Comparison of ENCODE assay signal across 18 cellular contexts in the genomic region with DNA sequence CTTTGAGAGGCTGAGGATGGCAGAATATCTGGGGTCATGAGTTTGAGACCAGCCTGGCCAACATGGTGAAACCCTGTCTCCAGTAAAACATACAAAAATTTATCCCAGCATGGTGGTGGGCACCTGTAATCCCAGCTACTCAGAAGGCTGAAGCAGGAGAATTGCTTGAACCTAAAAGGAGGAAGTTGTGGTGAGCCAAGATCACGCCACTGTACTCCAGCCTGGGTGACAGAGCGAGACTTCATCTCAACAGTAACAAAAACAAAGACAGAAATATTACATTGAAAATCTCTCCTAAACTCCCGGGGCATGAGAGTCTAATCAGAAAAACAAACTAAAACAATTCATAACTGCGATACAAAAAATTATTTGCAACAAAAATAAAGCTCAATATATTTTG.
"Had no signal": no experiment of that assay in that cellular context is flagged by ENCODE, and none has a peak within 500 bp of the region (broad histone marks: within the 10 kb centered on the region; RNA-seq: fewer than 3 reads in every experiment).

No MANE protein-coding gene starts in this region.

- ATAC-seq: left ventricle myocardium superior; mucosa of descending colon; naive thymus-derived CD8-positive, alpha-beta T cell had no signal

- H3K27ac Mint-ChIP-seq: memory B cell; naive thymus-derived CD8-positive, alpha-beta T cell had no signal

- H2AFZ ChIP-seq: parathyroid adenoma had no signal

- H3K9me3 ChIP-seq: esophagus muscularis mucosa, mucosa of descending colon had no signal

- DNase-seq: activated CD4-positive, alpha-beta T cell treated with anti-CD3 and anti-CD28 coated beads, Interleukin-2, amount 50 U/mL, for 1 hour; activated CD4-positive, CD25-positive, alpha-beta regulatory T cell; activated CD8-positive, alpha-beta memory T cell treated with anti-CD3 and anti-CD28 coated beads for 24 hours; activated naive CD4-positive, alpha-beta T cell treated with Interleukin-2 at 50 U/mL for 16 hours; anterior cingulate cortex; brain microvascular endothelial cell; effector CD4-positive, alpha-beta T cell; hypothalamus; kidney; left ventricle myocardium superior; naive thymus-derived CD8-positive, alpha-beta T cell; stimulated activated CD4-positive, alpha-beta T cell treated with anti-CD3 and anti-CD28 coated beads, Interleukin-1b, Interleukin-23, amount 100 ng/mL, for 48 hours had no signal

- H3K27ac ChIP-seq: brain microvascular endothelial cell, coronary artery, esophagus muscularis mucosa, parathyroid adenoma had no signal

- H3K4me1 Mint-ChIP-seq: central memory CD8-positive, alpha-beta T cell; memory B cell had no signal

- H3K36me3 ChIP-seq: brain microvascular endothelial cell, esophagus muscularis mucosa had no signal

- H3K4me3 Mint-ChIP-seq: central memory CD8-positive, alpha-beta T cell; memory B cell had no signal

- H3K36me3 Mint-ChIP-seq: memory B cell; naive thymus-derived CD8-positive, alpha-beta T cell had no signal

- H3K27me3 Mint-ChIP-seq: central memory CD8-positive, alpha-beta T cell; memory B cell; naive thymus-derived CD8-positive, alpha-beta T cell had no signal

- H3K79me2 ChIP-seq: parathyroid adenoma had no signal

- H3K4me1 ChIP-seq: esophagus muscularis mucosa, parathyroid adenoma had no signal

- H3K4me3 ChIP-seq: coronary artery, esophagus muscularis mucosa, mucosa of descending colon had no signal
